16 cellular contexts compared by ENCODE assay signal in the genomic region with DNA sequence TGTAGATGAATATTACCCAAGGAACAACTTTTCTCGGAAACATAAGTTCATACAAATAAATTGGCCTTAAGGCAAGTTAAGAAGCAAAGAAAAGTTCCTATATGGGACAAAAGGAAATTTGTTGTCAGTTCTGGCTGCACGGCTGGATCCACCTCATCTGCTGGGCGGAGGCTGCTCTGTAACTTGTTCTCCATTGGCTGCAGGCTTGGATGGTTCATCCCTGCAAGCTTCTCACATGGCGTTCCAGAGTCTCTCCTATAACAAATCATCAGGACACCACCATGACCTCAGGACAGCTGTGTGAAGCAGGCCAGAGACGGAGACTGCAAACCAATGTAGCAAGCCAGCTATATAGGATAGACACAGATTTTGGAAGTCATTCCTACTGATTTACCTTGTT.
DNase-seq lines count a peak whose midpoint lies in the region; ATAC-seq and TF ChIP-seq lines count a peak whose summit lies in the region.
"Had no signal": no experiment of that assay in that cellular context is flagged by ENCODE, and none has a peak within 500 bp of the region (broad histone marks: within the 10 kb centered on the region; RNA-seq: fewer than 3 reads in every experiment).

No MANE protein-coding gene starts in this region.

- ATAC-seq in upper lobe of right lung = no peak
- ATAC-seq: HepG2 had no signal

- H3K14ac ChIP-seq in H9 (ENCODE audit: insufficient read depth, low read length) = no peak overlapping the region

- H3K27me3 ChIP-seq in H9 (ENCODE audit: insufficient read depth, low read length) (no peaks in the 10 kb centered on the region), muscle layer of duodenum (ENCODE audit: low read depth, low read length) (no peaks in the 10 kb centered on the region), testis (no peaks in the 10 kb centered on the region), upper lobe of right lung (no peaks in the 10 kb centered on the region)

- no peak overlapping the region for H3K56ac ChIP-seq in H9 (ENCODE audit: insufficient read length, low read depth, low read length)

- H2BK12ac ChIP-seq in H9 (ENCODE audit: insufficient read length, low read depth, low read length) = no peak overlapping the region

- H2BK15ac ChIP-seq in H9 (ENCODE audit: low read depth, low read length) = no peak overlapping the region

- no CpG with 5 or more reads among the region's 5 CpGs for WGBS in H9 (ENCODE audit: extremely low coverage, insufficient read length, low lambda C conversion rate)
- 80 to 83% methylated on average over 5 of the region's 5 CpGs for WGBS in testis, 2 donors
- 43 to 58% methylated on average over 5 of the region's 5 CpGs for WGBS in lower leg skin, 2 donors

- H3K4me1 ChIP-seq in H9 (ENCODE audit: insufficient read depth, low read length) (no peaks in the 10 kb centered on the region), muscle layer of duodenum (ENCODE audit: control insufficient read depth in 1 of 2, insufficient read depth in 2 of 2, low read length in 2 of 2) (peaks cover 8 to 14% of the 10 kb centered on the region in 2 donors), testis (no peaks in the 10 kb centered on the region), upper lobe of right lung (peaks cover 11% of the 10 kb centered on the region)

- H3K4ac ChIP-seq in H9 (ENCODE audit: low read depth, low read length) = no peak overlapping the region

- no peak overlapping the region for H3K4me3 ChIP-seq in fibroblast of the aortic adventitia (ENCODE audit: low read depth, low read length)
- H3K4me3 ChIP-seq in muscle layer of duodenum (ENCODE audit: low read depth in 1 of 2, low read length in 2 of 2) = no peak overlapping the region
- no peak overlapping the region for H3K4me3 ChIP-seq in testis
- no peak overlapping the region for H3K4me3 ChIP-seq in lower leg skin (ENCODE audit: low read depth, poor library complexity, severe bottlenecking)
- no peak overlapping the region for H3K4me3 ChIP-seq in upper lobe of right lung

- H3K27ac ChIP-seq in H9 (ENCODE audit: insufficient read length, low read depth, low read length) = no peak overlapping the region
- H3K27ac ChIP-seq in muscle layer of duodenum (ENCODE audit: low read length) = peak overlapping the region; percentile 34
- H3K27ac ChIP-seq in testis = no peak overlapping the region
- H3K27ac ChIP-seq in upper lobe of right lung = no peak overlapping the region
- H3K27ac ChIP-seq: C4-2B had no signal

- no peaks in the 10 kb centered on the region for H4K20me1 ChIP-seq in H9 (ENCODE audit: control insufficient read depth, insufficient read depth, insufficient read length)

- H3K27me3 Mint-ChIP-seq in H9 (ENCODE audit: low read depth) = no peaks in the 10 kb centered on the region

- no peaks in the 10 kb centered on the region for H3K36me3 Mint-ChIP-seq in H9 (ENCODE audit: insufficient read depth in 1 of 3, low read depth in 3 of 3)

- H3K23me2 ChIP-seq in H9 (ENCODE audit: insufficient read length, low read depth, low read length, poor library complexity, severe bottlenecking) = no peaks in the 10 kb centered on the region

- H2AK5ac ChIP-seq in H9 (ENCODE audit: insufficient read length, low read length) = no peak overlapping the region

- H2BK5ac ChIP-seq in H9 (ENCODE audit: insufficient read length, low read length) = no peak overlapping the region

- H3K18ac ChIP-seq in H9 (ENCODE audit: insufficient read length, low read depth, low read length) = no peak overlapping the region

- no peaks in the 10 kb centered on the region; a peak in 1 of 5 replicates for H3K9me3 Mint-ChIP-seq in H9

- no peak overlapping the region for H3T11ph ChIP-seq in H9 (ENCODE audit: low read length)

- no peaks in the 10 kb centered on the region for H3K36me3 ChIP-seq in muscle layer of duodenum (ENCODE audit: control insufficient read depth in 1 of 2, insufficient read depth in 2 of 2, low read length in 2 of 2)
- H3K36me3 ChIP-seq in testis (ENCODE audit: low read depth, missing control alignments) = no peaks in the 10 kb centered on the region
- no peaks in the 10 kb centered on the region for H3K36me3 ChIP-seq in upper lobe of right lung

- intact Hi-C loops in testis (cut with DNase I; ENCODE audit: low total_unique reads) = no loop called here
- intact Hi-C loops in lower leg skin (cut with DNase I; ENCODE audit: low total_unique reads) = no loop called here
- intact Hi-C loops in upper lobe of right lung (cut with DNase I) = no loop called here

- H3K4me2 ChIP-seq in H9 (ENCODE audit: insufficient read depth, insufficient read length, low read length) = no peak overlapping the region

- H3K27ac Mint-ChIP-seq in H9 = no peak overlapping the region

- no peak for DNase-seq in H9
- DNase-seq in fibroblast of the aortic adventitia (ENCODE audit: low read depth) = peak; percentile 40
- peak; percentile 16 for DNase-seq in testis
- no peak for DNase-seq in hypothalamus (lab: John Stamatoyannopoulos, UW)
- DNase-seq in lower leg skin (ENCODE audit: low spot score in 2 of 2) = no peak
- no peak for DNase-seq in upper lobe of right lung
- DNase-seq: AML-193, KG1, MV-4-11, NCI-H187 treated with DMSO at 0.1 percent for 48 hours, NCI-H226, NCI-H524 treated with DMSO at 0.1 percent for 48 hours, SIG-M5 had no signal

- no peak overlapping the region for H2AFZ ChIP-seq in H9 (ENCODE audit: low read length)

- no peak overlapping the region for H4K91ac ChIP-seq in H9 (ENCODE audit: insufficient read length, low read depth, low read length)

- no peak overlapping the region for H4K5ac ChIP-seq in H9 (ENCODE audit: insufficient read length, low read depth, low read length)

- no peaks in the 10 kb centered on the region for H3K79me1 ChIP-seq in H9 (ENCODE audit: insufficient read depth, low read depth, low read length, poor library complexity, severe bottlenecking)

- no peak overlapping the region for H3K4me3 Mint-ChIP-seq in H9

- TF ChIP-seq CTCF in H9 (conservative IDR thresholded peaks at IDR 0.05) = no peak
- TF ChIP-seq CTCF in fibroblast of the aortic adventitia (IDR thresholded peaks at IDR 0.05; ENCODE audit: insufficient read depth, low read length) = no peak
- no peak for TF ChIP-seq CTCF in testis (IDR thresholded peaks at IDR 0.05)
- TF ChIP-seq CTCF in lower leg skin (IDR thresholded peaks at IDR 0.05) = no peak
- no peak for TF ChIP-seq CTCF in upper lobe of right lung (IDR thresholded peaks at IDR 0.05)

- no peak overlapping the region for H4K8ac ChIP-seq in H9 (replicated peaks; ENCODE audit: insufficient read length, low read depth, low read length)

- H3K9ac ChIP-seq in H9 (ENCODE audit: extremely low read depth, insufficient read length, low read length) = no peak overlapping the region

- H3K9me3 ChIP-seq in H9 (ENCODE audit: control insufficient read depth, low read depth, low read length) (no peaks in the 10 kb centered on the region), muscle layer of duodenum (ENCODE audit: control insufficient read depth in 1 of 2, low read length in 2 of 2) (no peaks in the 10 kb centered on the region), testis (no peaks in the 10 kb centered on the region), upper lobe of right lung (no peaks in the 10 kb centered on the region)

- H2BK120ac ChIP-seq in H9 (ENCODE audit: low read depth, low read length, poor library complexity, severe bottlenecking) = no peak overlapping the region

- peaks cover 0 to 2% of the 10 kb centered on the region in 2 experiments; a peak in 1 of 4 replicates for H3K4me1 Mint-ChIP-seq in H9

- TF ChIP-seq POLR2A in testis (IDR thresholded peaks at IDR 0.05) = no peak
- no peak for TF ChIP-seq POLR2A in lower leg skin (IDR thresholded peaks at IDR 0.05)

- H3K23ac ChIP-seq in H9 (ENCODE audit: insufficient read length, low read depth, low read length) = peak overlapping the region; percentile 95

- H2BK20ac ChIP-seq in H9 (ENCODE audit: low read depth, low read length, poor library complexity, severe bottlenecking) = no peak overlapping the region

- H3K79me2 ChIP-seq in H9 (ENCODE audit: insufficient read depth, low read length) = no peaks in the 10 kb centered on the region

Comparison
In these comparisons a context has a peak if more than half of its experiments do, and no peak if none do; other contexts are left out.
1. DNase-seq: peak in fibroblast of the aortic adventitia (single experiment) and testis (single experiment); none in H9 (single experiment), hypothalamus (0 of 51), lower leg skin (0 of 2) and upper lobe of right lung (single experiment).